16 cellular contexts compared by ENCODE assay signal in genomic region chr16:68429081-68429740, GRCh38. TPM values are rescaled to one million over a fixed set of nuclear protein-coding genes. Genes with fewer than 3 reads are reported as not detected.
DNase-seq lines count a peak whose midpoint lies in the region; ATAC-seq and TF ChIP-seq lines count a peak whose summit lies in the region.
"Had no signal": no experiment of that assay in that cellular context is flagged by ENCODE, and none has a peak within 500 bp of the region (broad histone marks: within the 10 kb centered on the region; RNA-seq: fewer than 3 reads in every experiment).

No MANE protein-coding gene starts in this region.

- no peaks in the 10 kb centered on the region for H3K36me3 ChIP-seq in left ventricle myocardium inferior
- H3K36me3 ChIP-seq: BLaER1, HAP-1 had no signal

- in situ Hi-C loops in G401 (cut with HindIII; ENCODE audit: low sequenced_read_pairs), result no loop called here

- no peak for ATAC-seq in GM21528 (IDR thresholded peaks at IDR 0.05; ENCODE audit: low FRiP score, unreplicated experiment)
- ATAC-seq in GM21737 (IDR thresholded peaks at IDR 0.05; ENCODE audit: unreplicated experiment), result no peak
- ATAC-seq: GM12878 had no signal

- H3K27me3 ChIP-seq in left ventricle myocardium inferior (ENCODE audit: low read depth), result no peaks in the 10 kb centered on the region
- H3K27me3 ChIP-seq: BLaER1 had no signal

- H3K4me3 ChIP-seq in left ventricle myocardium inferior, result no peak overlapping the region
- H3K4me3 ChIP-seq: BLaER1, GM12878, GM23248, HAP-1 had no signal

- no peaks in the 10 kb centered on the region for H3K4me1 ChIP-seq in left ventricle myocardium inferior
- H3K4me1 ChIP-seq: HAP-1 had no signal

- intact Hi-C loops in cardiac septum (cut with DNase I), result no loop called here
- intact Hi-C loops in left ventricle myocardium inferior (cut with micrococcal nuclease), result no loop called here

- no peak for TF ChIP-seq CTCF in left ventricle myocardium inferior (IDR thresholded peaks at IDR 0.05; ENCODE audit: borderline replicate concordance)

- DNase-seq in cardiac septum (ENCODE audit: low spot score) (peak; percentile 29), left ventricle myocardium inferior (no peak), G401 (ENCODE audit: low spot score) (peak; percentile 47), mesenteric fat pad (ENCODE audit: low spot score) (peak; percentile 53)
- DNase-seq in activated naive CD4-positive, alpha-beta T cell treated with anti-CD3 and anti-CD28 coated beads, Interleukin-2, amount 50 U/mL, for 16 hours, result no peak
- DNase-seq: 8988T; CD4-positive, alpha-beta memory T cell; DMS153; DMS79; GM23248 had no signal

- no peak overlapping the region for H3K27ac ChIP-seq in left ventricle myocardium inferior (replicated peaks)
- H3K27ac ChIP-seq: BLaER1, GM23248 had no signal

- no peaks in the 10 kb centered on the region for H3K9me3 ChIP-seq in left ventricle myocardium inferior (replicated peaks)
- H3K9me3 ChIP-seq: BLaER1, HAP-1 had no signal

RNA-seq across cellular contexts. Expression of gene SMPD3, which starts 19.1 kb away (rescaled TPM):
- total RNA-seq in cardiac septum (not detected), left ventricle myocardium inferior (0.16 TPM), mesenteric fat pad (0.58 TPM)
- 0.03 and 0.18 TPM in 2 replicates for total RNA-seq in G401 (2014; rRNA removed; shearing (Covaris generic))
- total RNA-seq: H4 had no signal

Comparison
In these comparisons a context has a peak if more than half of its experiments do, and no peak if none do; other contexts are left out.
1. DNase-seq: peak in cardiac septum (single experiment), G401 (single experiment) and mesenteric fat pad (single experiment); none in left ventricle myocardium inferior (single experiment) and activated naive CD4-positive, alpha-beta T cell treated with anti-CD3 and anti-CD28 coated beads, Interleukin-2, amount 50 U/mL, for 16 hours (single experiment).